Comparison of ENCODE assay signal across 20 cellular contexts in genomic region chr1:215466361-215466760, GRCh38.
"Had no signal": no experiment of that assay in that cellular context is flagged by ENCODE, and none has a peak within 500 bp of the region (broad histone marks: within the 10 kb centered on the region; RNA-seq: fewer than 3 reads in every experiment).

No MANE protein-coding gene starts in this region.

- ATAC-seq: Panc1, SK-N-SH treated with all-trans-retinoic acid at 6 μM for 48 hours had no signal

- H3K27me3 ChIP-seq: MG63, SJCRH30 had no signal

- DNase-seq: Karpas-422, KG1, MG63, NCI-H1092, NCI-H1436, NCI-H187, NCI-H2029, NCI-H2081 treated with DMSO at 0.1 percent for 48 hours, NCI-H2171, NCI-H226, NCI-H446, NCI-H510A, NCI-H524 treated with DMSO at 0.1 percent for 48 hours, NCI-H748 treated with DMSO at 0.1 percent for 48 hours, SHP77, SJCRH30, T-helper 1 cell had no signal

- FAIRE-seq: HTR-8/SVneo had no signal

- H3K4me3 ChIP-seq: MG63, SJCRH30 had no signal

- H3K36me3 ChIP-seq: MG63, SJCRH30 had no signal
